In genomic region chr21:29938968-29939858, GRCh38 we compare ENCODE assay signal across 11 cellular contexts. TPM values are rescaled to one million over a fixed set of nuclear protein-coding genes. Genes with fewer than 3 reads are reported as not detected.
DNase-seq lines count a peak whose midpoint lies in the region; ATAC-seq and TF ChIP-seq lines count a peak whose summit lies in the region.
"Had no signal": no experiment of that assay in that cellular context is flagged by ENCODE, and none has a peak within 500 bp of the region (broad histone marks: within the 10 kb centered on the region; RNA-seq: fewer than 3 reads in every experiment).

No MANE protein-coding gene starts in this region.

- peaks cover 70% of the 10 kb centered on the region for H3K27me3 Mint-ChIP-seq in nephron progenitor cell (ENCODE audit: low read depth, poor library complexity)

- no peaks in the 10 kb centered on the region for H3K4me1 ChIP-seq in OCI-LY7 (ENCODE audit: insufficient read depth, low read length, poor library complexity, severe bottlenecking)

- no peak for TF ChIP-seq CTCF in LNCaP clone FGC (IDR thresholded peaks at IDR 0.05; ENCODE audit: control insufficient read depth, extremely low read depth, insufficient read depth)
- TF ChIP-seq CTCF in nephron progenitor cell (IDR thresholded peaks at IDR 0.05), result no peak
- TF ChIP-seq CTCF in OCI-LY7 (conservative IDR thresholded peaks at IDR 0.05; ENCODE audit: low read length), result no peak

- no peaks in the 10 kb centered on the region for H3K79me2 ChIP-seq in OCI-LY7 (ENCODE audit: insufficient read depth, low read depth, low read length)

- no peak overlapping the region for H3K27ac Mint-ChIP-seq in nephron progenitor cell
- H3K27ac Mint-ChIP-seq: naive B cell had no signal

- H3K4me1 Mint-ChIP-seq in nephron progenitor cell, result peaks cover 7% of the 10 kb centered on the region

- no peak overlapping the region for H2AFZ ChIP-seq in OCI-LY7 (ENCODE audit: low read length)

- intact Hi-C loops in OCI-LY7 (cut with micrococcal nuclease; ENCODE audit: unreplicated experiment), result no loop called here

- no peaks in the 10 kb centered on the region for H3K9me3 ChIP-seq in OCI-LY7 (ENCODE audit: low read length)

- ATAC-seq in GM18868 (IDR thresholded peaks at IDR 0.05; ENCODE audit: unreplicated experiment), result no peak
- ATAC-seq in HG03045 (IDR thresholded peaks at IDR 0.05; ENCODE audit: unreplicated experiment), result no peak

- POLR2A ChIA-PET in OCI-LY7 (lab: Charles Lee), result interaction anchor here (0.5 kb wide), 1 partner anchor 1075 kb away, joined by 3 read pairs; no protein-coding TSS in a partner anchor

- no peaks in the 10 kb centered on the region for H3K36me3 Mint-ChIP-seq in nephron progenitor cell (ENCODE audit: low read depth)

- no peaks in the 10 kb centered on the region for H3K9me2 ChIP-seq in OCI-LY7 (ENCODE audit: insufficient read depth, low read length)

- no TSS peak for BruUV-seq in OCI-LY7 (replicated peaks; lab: Mats Ljungman, UMichigan)

- H3K36me3 ChIP-seq in OCI-LY7 (ENCODE audit: insufficient read depth, low read length), result no peaks in the 10 kb centered on the region

- CTCF ChIA-PET in OCI-LY7 (lab: Charles Lee; ENCODE audit: unreplicated experiment), result no interaction called here

- no peak overlapping the region for H3K4me2 ChIP-seq in OCI-LY7 (ENCODE audit: low read length)

- no peaks in the 10 kb centered on the region for H4K20me1 ChIP-seq in OCI-LY7 (ENCODE audit: insufficient read depth, low read length)

- peak overlapping the region; percentile 88 for H3K4me3 Mint-ChIP-seq in nephron progenitor cell
- H3K4me3 Mint-ChIP-seq: naive B cell had no signal

- H3K4me3 ChIP-seq in LNCaP clone FGC (ENCODE audit: low read depth, low read length), result peak overlapping the region; percentile 61
- H3K4me3 ChIP-seq in OCI-LY7 (ENCODE audit: low read depth, low read length, poor library complexity, severe bottlenecking), result no peak overlapping the region

- no peaks in the 10 kb centered on the region for H3K9me3 Mint-ChIP-seq in nephron progenitor cell

- H3K27ac ChIP-seq in OCI-LY7 (ENCODE audit: low read depth, low read length, poor library complexity, severe bottlenecking), result no peak overlapping the region

- DNase-seq in AG08396 (ENCODE audit: low spot score), result peak; percentile 7
- no peak for DNase-seq in LNCaP clone FGC (ENCODE audit: low read depth)
- DNase-seq in fibroblast of gingiva (ENCODE audit: low read depth), result peak; percentile 5
- peak; percentile 61 for DNase-seq in nephron progenitor cell
- DNase-seq in activated naive CD4-positive, alpha-beta T cell treated with Interleukin-2 at 50 U/mL for 16 hours, result no peak
- DNase-seq in OCI-LY7 (ENCODE audit: low spot score), result no peak
- DNase-seq: naive B cell, T-helper 1 cell had no signal

RNA-seq across cellular contexts. Expression of gene GRIK1, which starts 0.6 kb away (rescaled TPM):
- total RNA-seq in OCI-LY7 (2014; rRNA removed; shearing (Covaris generic)), result 4.1 and 4.6 TPM in 2 replicates
- total RNA-seq in OCI-LY7 (2022), result 0.13 TPM in 1 of 2 replicates, not detected in the other
- total RNA-seq: LHCN-M2 had no signal

Comparison
In these comparisons a context has a peak if more than half of its experiments do, and no peak if none do; other contexts are left out.
1. DNase-seq: peak in AG08396 (single experiment), fibroblast of gingiva (single experiment) and nephron progenitor cell (single experiment); none in LNCaP clone FGC (single experiment), activated naive CD4-positive, alpha-beta T cell treated with Interleukin-2 at 50 U/mL for 16 hours (single experiment) and OCI-LY7 (single experiment).